Comparison of ENCODE assay signal across 12 cellular contexts in the genomic region with DNA sequence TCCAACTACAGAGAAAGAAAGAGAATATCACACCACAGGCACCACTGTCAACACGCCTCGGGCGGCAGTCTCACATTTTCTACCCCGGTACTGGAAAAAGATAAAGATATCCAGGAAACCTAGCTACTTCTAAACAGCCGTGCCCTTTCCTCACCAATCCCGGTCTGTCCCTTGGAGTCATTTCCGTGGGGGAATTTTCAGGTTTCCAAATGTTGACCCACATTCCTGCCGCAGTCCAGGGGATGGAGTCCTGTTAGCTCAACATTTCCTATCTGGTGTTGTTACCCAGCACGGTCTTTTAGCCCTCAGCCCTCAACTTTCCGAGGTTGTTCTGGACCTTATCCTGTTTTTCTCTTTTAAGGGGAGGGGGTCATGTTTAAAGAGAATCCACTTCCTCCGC. TPM values are rescaled to one million over a fixed set of nuclear protein-coding genes. Genes with fewer than 3 reads are reported as not detected.
DNase-seq lines count a peak whose midpoint lies in the region; ATAC-seq, FAIRE-seq and TF ChIP-seq lines count a peak whose summit lies in the region.
"Had no signal": no experiment of that assay in that cellular context is flagged by ENCODE, and none has a peak within 500 bp of the region (broad histone marks: within the 10 kb centered on the region; RNA-seq: fewer than 3 reads in every experiment).

No MANE protein-coding gene starts in this region.

- in situ Hi-C loops in GM12878 (cut with MboI) = loop anchor here (5.0 kb wide), 1 partner anchor 285 kb away; no protein-coding TSS in a partner anchor

- DNase-seq in HFFc6 = no peak
- no peak for DNase-seq in GM12878 (ENCODE audit: low read depth, low spot score)
- DNase-seq in stomach = no peak
- DNase-seq in DMS 273 (lab: John Stamatoyannopoulos, UW; ENCODE audit: unreplicated experiment) = no peak
- DNase-seq in DMS53 (lab: John Stamatoyannopoulos, UW) = no peak
- DNase-seq: cortex of kidney, NCI-H1417, nucleus accumbens had no signal

- CTCF ChIA-PET in GM12878 (lab: Yijun Ruan, JAX) = interaction anchor here (0.7 to 5.1 kb wide), 11 partner anchors 9 to 340 kb away, joined by 3 to 60 read pairs (median 5); no protein-coding TSS in a partner anchor

- no peak overlapping the region for H3K4me3 ChIP-seq in GM12878
- H3K4me3 ChIP-seq in stomach = no peak overlapping the region

- H3K27ac ChIP-seq in GM12878 (ENCODE audit: control insufficient read depth, insufficient read depth) (peak overlapping the region; percentile 26), layer of hippocampus (ENCODE audit: low read depth, low read length) (peak overlapping the region; percentile 35), stomach (peak overlapping the region; percentile 24 to 93 (median 89))

- intact Hi-C loops in GM12878 (cut with micrococcal nuclease; ENCODE audit: unreplicated experiment) = loop anchor here (5.0 kb wide), 2 partner anchors 35 to 120 kb away; a partner anchor contains a TSS
- intact Hi-C loops in stomach (cut with DNase I; ENCODE audit: low total_unique reads) = no loop called here

- no peak overlapping the region for H2AFZ ChIP-seq in GM12878 (ENCODE audit: control insufficient read depth, low read depth, low read length)

- POLR2A ChIA-PET in GM12878 (lab: Charles Lee) = interaction anchor here (0.6 to 4.3 kb wide), 5 partner anchors 9 to 188 kb away, joined by 3 to 32 read pairs (median 6); no protein-coding TSS in a partner anchor

- H3K79me2 ChIP-seq in GM12878 (ENCODE audit: control insufficient read depth, insufficient read depth, low read length) = peaks cover 61% of the 10 kb centered on the region

- H3K36me3 Mint-ChIP-seq in HFFc6 (ENCODE audit: low read depth) = peaks cover 61% of the 10 kb centered on the region

- FAIRE-seq in GM12878 (lab: Jason Lieb, UNC) = no peak
- FAIRE-seq: TTC549 had no signal

- SMC1A ChIA-PET in GM12878 (lab: Charles Lee; ENCODE audit: uncharacterized antibody, unreplicated experiment) = interaction anchor here (0.8 to 5.2 kb wide), 12 partner anchors 11 to 285 kb away, joined by 3 to 87 read pairs (median 6); no protein-coding TSS in a partner anchor

- BruUV-seq in GM12878 (replicated peaks; lab: Mats Ljungman, UMichigan) = TSS peak; percentile 7

- H3K9me3 Mint-ChIP-seq in HFFc6 = peaks cover 17% of the 10 kb centered on the region

- no peaks in the 10 kb centered on the region for H3K27me3 ChIP-seq in GM12878 (replicated peaks in 1 of 2; ENCODE audit: control insufficient read depth in 2 of 2, insufficient read depth in 2 of 2, low read length in 1 of 2)
- no peaks in the 10 kb centered on the region for H3K27me3 ChIP-seq in layer of hippocampus (ENCODE audit: control insufficient read depth, insufficient read depth, low read length)
- H3K27me3 ChIP-seq in stomach = no peaks in the 10 kb centered on the region

- peaks cover 40% of the 10 kb centered on the region for H3K4me1 ChIP-seq in GM12878 (ENCODE audit: control insufficient read depth, insufficient read depth, low read length)
- peaks cover 26 to 83% (median 55%) of the 10 kb centered on the region in 4 donors for H3K4me1 ChIP-seq in stomach

- H3K27ac Mint-ChIP-seq in HFFc6 = peak overlapping the region; percentile 100

- H4K20me1 ChIP-seq in GM12878 (ENCODE audit: control insufficient read depth, insufficient read depth) = no peaks in the 10 kb centered on the region

- no peak for ATAC-seq in GM12878
- no peak for ATAC-seq in GM21390 (IDR thresholded peaks at IDR 0.05; ENCODE audit: unreplicated experiment)
- ATAC-seq in GM18858 (IDR thresholded peaks at IDR 0.05; ENCODE audit: unreplicated experiment) = no peak

- H3K4me3 Mint-ChIP-seq in HFFc6 = no peak overlapping the region; the same call in 1 of the 2 replicates

- H3K4me1 Mint-ChIP-seq in HFFc6 (ENCODE audit: low read depth) = peaks cover 71% of the 10 kb centered on the region

- TF ChIP-seq CTCF in HFFc6 (IDR thresholded peaks at IDR 0.05) = no peak
- no peak for TF ChIP-seq CTCF in GM12878 (IDR thresholded peaks at IDR 0.05 in 2 of 3, conservative IDR thresholded peaks at IDR 0.05 in 1 of 3; ENCODE audit: control insufficient read depth in 2 of 3, extremely low read depth in 1 of 3, insufficient read depth in 1 of 3, low read depth in 3 of 3, low read length in 3 of 3)
- TF ChIP-seq CTCF in stomach (IDR thresholded peaks at IDR 0.05) = no peak

- peak overlapping the region; percentile 21; the same call in 1 of the 2 replicates for H3K9ac ChIP-seq in GM12878 (ENCODE audit: control insufficient read depth, insufficient read depth, low read length)

- WGBS in GM12878 (ENCODE audit: insufficient coverage, insufficient replicate concordance, low lambda C conversion rate, missing lambda C conversion rate) = 97% methylated on average over 11 of the region's 11 CpGs
- 33 to 57% (median 37%) methylated on average over 11 of the region's 11 CpGs for WGBS in stomach, 5 donors

- peaks cover 17% of the 10 kb centered on the region for H3K27me3 Mint-ChIP-seq in HFFc6 (ENCODE audit: insufficient read depth)

- no peak for TF ChIP-seq EP300 in GM12878 (IDR thresholded peaks at IDR 0.05; ENCODE audit: borderline replicate concordance in 1 of 2, control insufficient read depth in 1 of 2, low read depth in 2 of 2, low read length in 2 of 2)
- TF ChIP-seq EP300 in stomach (IDR thresholded peaks at IDR 0.05) = no peak

- RAD21 ChIA-PET in GM12878 (lab: Charles Lee; ENCODE audit: unreplicated experiment) = interaction anchor here (0.8 to 4.8 kb wide), 8 partner anchors 20 to 288 kb away, joined by 3 to 51 read pairs (median 5); no protein-coding TSS in a partner anchor

- H3K4me2 ChIP-seq in GM12878 (ENCODE audit: control insufficient read depth, insufficient read depth) = no peak overlapping the region; the same call in 1 of the 2 replicates

- TF ChIP-seq POLR2A in GM12878 (IDR thresholded peaks at IDR 0.05; ENCODE audit: low read depth, low read length) = no peak
- TF ChIP-seq POLR2A in stomach (IDR thresholded peaks at IDR 0.05) = no peak

- no peak for TF ChIP-seq RAD21 in GM12878 (IDR thresholded peaks at IDR 0.05; ENCODE audit: insufficient read depth, low read depth, low read length)

- H3K36me3 ChIP-seq in GM12878 (ENCODE audit: control insufficient read depth in 2 of 2, insufficient read depth in 2 of 2, low read length in 1 of 2) = peaks cover 3 to 13% of the 10 kb centered on the region in 2 experiments; a peak in 3 of 4 replicates
- peaks cover 15 to 28% (median 17%) of the 10 kb centered on the region in 4 donors for H3K36me3 ChIP-seq in stomach

- no peaks in the 10 kb centered on the region; the same call in 2 of the 3 replicates for H3K9me3 ChIP-seq in GM12878 (replicated peaks; ENCODE audit: control insufficient read depth, insufficient read depth, low read length)
- no peaks in the 10 kb centered on the region for H3K9me3 ChIP-seq in stomach

TF ChIP-seq in GM12878, 131 proteins besides CTCF, POLR2A, EP300 and RAD21 (continues in another document):
- TF ChIP-seq SMAD5 (IDR thresholded peaks at IDR 0.05; ENCODE audit: low read depth) (no peak), SREBF1 (IDR thresholded peaks at IDR 0.05; ENCODE audit: low read length) (no peak), IKZF2 (IDR thresholded peaks at IDR 0.05) (0 out of 4 replicates have a peak, but pooled peaks of 1 of the 2 experiments have one; percentile 13)

RNA-seq across cellular contexts. Expression of a gene that starts 4.7 kb away (rescaled TPM):
- total RNA-seq in HFFc6 (2021; fragmentation: NEBNext Ultra II Directional; extraction: Animal tissue kit (Norgen Biotek cat#: 25700)) = 10 to 100 TPM; 75.8 to 96.2 (median 79.1) TPM
- 94.7 and 103 TPM in 2 replicates for total RNA-seq in GM12878 (2013; cell fraction: nucleolus; rRNA removed)
- 7.1 and 7.2 TPM in 2 replicates for total RNA-seq in GM12878 (2014; rRNA removed)
- total RNA-seq in GM12878 (2014; rRNA removed; fragmentation: Illumina TruSeq; extraction: Trizol) = 5.6 and 7.3 TPM in 2 replicates
- total RNA-seq in GM12878 (2021) = 28.6 and 29.9 TPM in 2 replicates
- polyA plus RNA-seq in GM12878 (2011; ENCODE audit: low read depth) = 5.3 TPM
- 17.7 and 23.7 TPM in 2 replicates for polyA plus RNA-seq in GM12878 (2011; rRNA removed)
- 20.9 and 21.1 TPM in 2 replicates for polyA plus RNA-seq in GM12878 (2011; cell fraction: cytosol; rRNA removed)
- polyA plus RNA-seq in GM12878 (2011; cell fraction: nucleus; rRNA removed) = 27.3 and 35.4 TPM in 2 replicates
- polyA plus RNA-seq in GM12878 (2012) = 10.0 and 10.9 TPM in 2 replicates
- 10.6 and 10.8 TPM in 2 replicates for polyA plus RNA-seq in GM12878 (2014; fragmentation: Illumina TruSeq; extraction: Trizol)
- 1 to 10 TPM; 1.5 to 1.6 TPM for polyA plus RNA-seq in GM12878 (2014; fragmentation: Nextera tagmentation; extraction: Ambion mirVana)
- 11.8 and 12.4 TPM in 2 replicates for polyA plus RNA-seq in GM12878 (2014; rRNA removed)
- polyA plus RNA-seq in GM12878 (2016; fragmentation: Nextera tagmentation; extraction: Ambion mirVana) = 10 to 100 TPM; 12.1 to 12.7 TPM
- 33.6 and 36.7 TPM in 2 replicates for polyA minus RNA-seq in GM12878 (2011; rRNA and poly(A)+ RNA removed)
- 11.8 and 12.2 TPM in 2 replicates for polyA minus RNA-seq in GM12878 (2011; cell fraction: cytosol; rRNA and poly(A)+ RNA removed)
- polyA minus RNA-seq in GM12878 (2011; cell fraction: nucleus; rRNA and poly(A)+ RNA removed) = 15.5 and 33.2 TPM in 2 replicates
- 100 to 1,000 TPM in 1 of 5 donors, 10 to 100 TPM in 4; 10.1 to 172 (median 22.9) TPM for total RNA-seq in stomach
- 1 to 10 TPM; 2.3 to 6.0 (median 3.2) TPM for polyA plus RNA-seq in stomach

RNA-seq across cellular contexts. Expression of a gene that starts 27.2 kb away (rescaled TPM):
- total RNA-seq in HFFc6 (2021; fragmentation: NEBNext Ultra II Directional; extraction: Animal tissue kit (Norgen Biotek cat#: 25700)) = not detected
- total RNA-seq in GM12878 (2013; cell fraction: nucleolus; rRNA removed) = not detected in 2 replicates
- total RNA-seq in GM12878 (2014; rRNA removed) = not detected in 2 replicates
- not detected in 2 replicates for total RNA-seq in GM12878 (2014; rRNA removed; fragmentation: Illumina TruSeq; extraction: Trizol)
- not detected in 2 replicates for total RNA-seq in GM12878 (2021)
- not detected for polyA plus RNA-seq in GM12878 (2011; ENCODE audit: low read depth)
- 0.15 TPM in 1 of 2 replicates, not detected in the other for polyA plus RNA-seq in GM12878 (2011; rRNA removed)
- not detected in 2 replicates for polyA plus RNA-seq in GM12878 (2011; cell fraction: cytosol; rRNA removed)
- polyA plus RNA-seq in GM12878 (2011; cell fraction: nucleus; rRNA removed) = 0.23 and 0.30 TPM in 2 replicates
- polyA plus RNA-seq in GM12878 (2012) = not detected in 2 replicates
- polyA plus RNA-seq in GM12878 (2014; fragmentation: Illumina TruSeq; extraction: Trizol) = not detected in 2 replicates
- polyA plus RNA-seq in GM12878 (2014; fragmentation: Nextera tagmentation; extraction: Ambion mirVana) = not detected
- polyA plus RNA-seq in GM12878 (2014; rRNA removed) = not detected in 2 replicates
- not detected for polyA plus RNA-seq in GM12878 (2016; fragmentation: Nextera tagmentation; extraction: Ambion mirVana)
- not detected in 2 replicates for polyA minus RNA-seq in GM12878 (2011; rRNA and poly(A)+ RNA removed)
- not detected in 2 replicates for polyA minus RNA-seq in GM12878 (2011; cell fraction: cytosol; rRNA and poly(A)+ RNA removed)
- polyA minus RNA-seq in GM12878 (2011; cell fraction: nucleus; rRNA and poly(A)+ RNA removed) = not detected in 2 replicates
- not detected for total RNA-seq in stomach
- polyA plus RNA-seq in stomach = not detected

Comparison
In these comparisons a context has a peak if more than half of its experiments do, and no peak if none do; other contexts are left out.
1. H3K27ac ChIP-seq: peak in every context shown above with its lines; median percentile 89 in stomach; 35 in layer of hippocampus; 26 in GM12878.